Comparison of ENCODE assay signal across 26 cellular contexts in the genomic region with DNA sequence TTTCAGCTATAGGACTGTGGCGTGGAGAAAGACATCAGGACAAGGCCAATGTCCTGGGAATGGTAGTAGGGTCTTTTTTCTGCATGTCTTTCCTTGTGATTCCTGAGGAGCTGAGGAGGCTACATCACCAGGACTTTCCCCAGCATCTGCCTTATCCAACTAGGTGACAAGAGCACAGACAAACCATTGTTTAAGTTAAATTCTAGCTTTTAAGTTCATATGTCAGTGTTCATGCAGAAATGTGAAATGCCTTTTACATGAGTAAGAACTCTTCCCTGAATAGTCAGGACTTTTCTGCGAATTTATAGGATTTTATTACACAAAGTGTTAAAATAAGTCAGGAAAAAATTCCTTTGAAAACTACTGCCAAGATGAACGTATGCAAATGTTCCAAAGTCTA.
"Had no signal": no experiment of that assay in that cellular context is flagged by ENCODE, and none has a peak within 500 bp of the region (broad histone marks: within the 10 kb centered on the region; RNA-seq: fewer than 3 reads in every experiment).

No MANE protein-coding gene starts in this region.

- H3K36me3 ChIP-seq: colonic mucosa, gastroesophageal sphincter, heart left ventricle, left lung had no signal

- H3K27me3 ChIP-seq: colonic mucosa, gastroesophageal sphincter, heart left ventricle, hepatocyte, left lung had no signal

- DNase-seq: colonic mucosa; cortex of kidney; effector CD8-positive, alpha-beta T cell; effector memory CD8-positive, alpha-beta T cell; endodermal cell; erythroblast; foreskin fibroblast; heart left ventricle; hypothalamus; immature natural killer cell; islet precursor cell; kidney; kidney glomerular epithelial cell; left cardiac atrium; left lung; left ventricle myocardium superior; mammary epithelial cell; mesendoderm; midbrain; naive thymus-derived CD4-positive, alpha-beta T cell; natural killer cell had no signal

- H3K9me3 ChIP-seq: colonic mucosa, gastroesophageal sphincter, heart left ventricle, left lung had no signal

- ATAC-seq: effector memory CD8-positive, alpha-beta T cell; esophagus mucosa; gastroesophageal sphincter; heart left ventricle; left cardiac atrium; left lung; left ventricle myocardium superior; naive thymus-derived CD4-positive, alpha-beta T cell; natural killer cell had no signal

- H3K4me1 ChIP-seq: colonic mucosa, gastroesophageal sphincter had no signal

- H3K27ac ChIP-seq: colonic mucosa, epithelial cell of prostate, gastroesophageal sphincter, heart left ventricle, hepatocyte, left lung had no signal

- H3K4me3 ChIP-seq: colonic mucosa, gastroesophageal sphincter, heart left ventricle, hepatocyte, left lung, lung had no signal
